18 cellular contexts compared by ENCODE assay signal in the genomic region with DNA sequence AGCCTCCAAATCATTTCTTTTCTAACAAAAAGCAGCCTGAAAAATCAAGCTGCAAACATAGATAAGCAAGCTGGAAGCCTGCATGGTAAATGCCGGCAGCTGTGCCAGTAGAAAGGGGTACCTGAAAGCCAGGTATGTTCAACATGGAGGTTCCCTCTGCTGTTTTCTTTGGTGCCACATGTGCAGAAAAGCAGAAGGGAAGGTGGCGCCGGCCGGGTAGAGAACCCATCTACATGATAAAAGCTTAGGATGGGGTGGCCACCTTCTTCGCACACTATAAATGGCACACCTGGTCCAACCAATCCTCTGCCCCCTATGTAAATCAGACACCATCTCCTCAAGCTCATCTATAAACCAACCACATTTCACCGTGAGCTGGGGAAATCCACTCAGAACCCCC.
DNase-seq lines count a peak whose midpoint lies in the region; ATAC-seq and TF ChIP-seq lines count a peak whose summit lies in the region.
"Had no signal": no experiment of that assay in that cellular context is flagged by ENCODE, and none has a peak within 500 bp of the region (broad histone marks: within the 10 kb centered on the region; RNA-seq: fewer than 3 reads in every experiment).

No MANE protein-coding gene starts in this region.

- DNase-seq in activated effector memory CD4-positive, alpha-beta T cell treated with anti-CD3 and anti-CD28 coated beads, Interleukin-2, amount 50 U/mL, for 16 hours: peak; percentile 4
- no peak for DNase-seq in activated effector memory CD4-positive, alpha-beta T cell treated with Interleukin-2 at 50 U/mL for 16 hours
- DNase-seq in ecto neural progenitor cell (ENCODE audit: low spot score) (peak; percentile 14), testis (peak; percentile 16), ACHN (no peak), AML-193 (lab: John Stamatoyannopoulos, UW) (no peak)
- DNase-seq: 8988T; BE2C; C1 segment of cervical spinal cord; Caco-2; CD4-positive, alpha-beta T cell; GDM1; GOT3; H7; HFFc6; IMR-90 had no signal

- 61 to 74% methylated on average over 6 of the region's 6 CpGs for WGBS in testis, 2 donors

- TF ChIP-seq CTCF in testis (IDR thresholded peaks at IDR 0.05): no peak

- H3K4me3 ChIP-seq in testis: peak overlapping the region; percentile 15 to 29

- intact Hi-C loops in testis (cut with DNase I; ENCODE audit: low total_unique reads): no loop called here

- H3K27me3 ChIP-seq in testis: no peaks in the 10 kb centered on the region
- H3K27me3 ChIP-seq: BE2C had no signal

- H3K9me3 ChIP-seq in testis: no peaks in the 10 kb centered on the region
- H3K9me3 ChIP-seq: BE2C, Caco-2 had no signal

- no peak for TF ChIP-seq POLR2A in testis (IDR thresholded peaks at IDR 0.05)

- in situ Hi-C loops in ACHN (cut with HindIII; ENCODE audit: low pct_ligation_motif_present, low pct_unique_long_range_greater_than_20kb, low sequenced_read_pairs): no loop called here

- H3K36me3 ChIP-seq in testis (ENCODE audit: low read depth, missing control alignments): no peaks in the 10 kb centered on the region
- H3K36me3 ChIP-seq: BE2C had no signal

- no peaks in the 10 kb centered on the region for H3K4me1 ChIP-seq in testis
- H3K4me1 ChIP-seq: BE2C, Caco-2 had no signal

- no peak for ATAC-seq in GM21737 (IDR thresholded peaks at IDR 0.05; ENCODE audit: unreplicated experiment)
- ATAC-seq: HCT116 had no signal

- no peak overlapping the region for H3K27ac ChIP-seq in testis

Comparison
In these comparisons a context has a peak if more than half of its experiments do, and no peak if none do; other contexts are left out.
1. DNase-seq: peak in activated effector memory CD4-positive, alpha-beta T cell treated with anti-CD3 and anti-CD28 coated beads, Interleukin-2, amount 50 U/mL, for 16 hours (single experiment), ecto neural progenitor cell (single experiment) and testis (single experiment); none in activated effector memory CD4-positive, alpha-beta T cell treated with Interleukin-2 at 50 U/mL for 16 hours (single experiment), ACHN (single experiment) and AML-193 (0 of 2).